Comparison of ENCODE assay signal across 9 cellular contexts in genomic region chr1:10339815-10340214, GRCh38. TPM values are rescaled to one million over a fixed set of nuclear protein-coding genes. Genes with fewer than 3 reads are reported as not detected.
DNase-seq lines count a peak whose midpoint lies in the region; ATAC-seq, FAIRE-seq and TF ChIP-seq lines count a peak whose summit lies in the region.
"Had no signal": no experiment of that assay in that cellular context is flagged by ENCODE, and none has a peak within 500 bp of the region (broad histone marks: within the 10 kb centered on the region; RNA-seq: fewer than 3 reads in every experiment).

No MANE protein-coding gene starts in this region.

- intact Hi-C loops in left ventricle myocardium superior (cut with micrococcal nuclease) (no loop called here), sciatic nerve (cut with DNase I) (loop anchor here (10.0 kb wide), 1 partner anchor 125 kb away; the partner anchor contains the start of gene KIF1B)

- peaks cover 91% of the 10 kb centered on the region for H3K36me3 ChIP-seq in adipocyte (ENCODE audit: control insufficient read depth, insufficient read depth, low read length, severe bottlenecking)

- TF ChIP-seq CTCF in D721Med (IDR thresholded peaks at IDR 0.05; ENCODE audit: insufficient read depth, missing control alignments): no peak

- peaks cover 4% of the 10 kb centered on the region for H3K4me1 ChIP-seq in adipocyte (ENCODE audit: control insufficient read depth, insufficient read depth, low read length)

- H3K9me3 ChIP-seq in adipocyte (ENCODE audit: control insufficient read depth, low read length): no peaks in the 10 kb centered on the region

- no peak overlapping the region for H3K4me3 ChIP-seq in adipocyte (ENCODE audit: low read length)

- no peak for FAIRE-seq in D721Med (lab: Jason Lieb, UNC)

- H3K27me3 ChIP-seq in adipocyte (replicated peaks; ENCODE audit: control insufficient read depth, insufficient read depth, low read length): no peaks in the 10 kb centered on the region

- peak; percentile 81 for DNase-seq in HPDE6-E6E7 (ENCODE audit: extremely low spot score)
- DNase-seq in adipocyte (ENCODE audit: low read depth): peak; percentile 49
- DNase-seq in left ventricle myocardium superior: peak; percentile 64
- DNase-seq in sciatic nerve (ENCODE audit: low spot score): no peak
- DNase-seq in D721Med (ENCODE audit: insufficient read length, low spot score): no peak
- DNase-seq in NOMO-1 treated with dmso at 0.1 percent for 144 hours (lab: John Stamatoyannopoulos, UW; ENCODE audit: unreplicated experiment): no peak

- H3K9ac ChIP-seq in adipocyte (ENCODE audit: low read length): no peak overlapping the region

- ATAC-seq in left ventricle myocardium superior (peak; percentile 94), sciatic nerve (peak; percentile 80), HG02938 (IDR thresholded peaks at IDR 0.05; ENCODE audit: unreplicated experiment) (no peak), HG03342 (IDR thresholded peaks at IDR 0.05; ENCODE audit: unreplicated experiment) (no peak)
- ATAC-seq: activated naive CD4-positive, alpha-beta T cell treated with anti-CD3 and anti-CD28 coated beads, Interleukin-2, amount 50 U/mL, for 72 hours had no signal

RNA-seq across cellular contexts. Expression of gene PGD, which starts 59.0 kb away (rescaled TPM):
- total RNA-seq in left ventricle myocardium superior: 37.9 TPM
- total RNA-seq in sciatic nerve: 70.4 TPM

Comparison
In these comparisons a context has a peak if more than half of its experiments do, and no peak if none do; other contexts are left out.
1. DNase-seq: peak in HPDE6-E6E7 (single experiment), adipocyte (single experiment) and left ventricle myocardium superior (single experiment); none in sciatic nerve (single experiment), D721Med (single experiment) and NOMO-1 treated with dmso at 0.1 percent for 144 hours (single experiment).
2. ATAC-seq: peak in left ventricle myocardium superior (single experiment) and sciatic nerve (single experiment); none in HG02938 (single experiment) and HG03342 (single experiment).